In the genomic region with DNA sequence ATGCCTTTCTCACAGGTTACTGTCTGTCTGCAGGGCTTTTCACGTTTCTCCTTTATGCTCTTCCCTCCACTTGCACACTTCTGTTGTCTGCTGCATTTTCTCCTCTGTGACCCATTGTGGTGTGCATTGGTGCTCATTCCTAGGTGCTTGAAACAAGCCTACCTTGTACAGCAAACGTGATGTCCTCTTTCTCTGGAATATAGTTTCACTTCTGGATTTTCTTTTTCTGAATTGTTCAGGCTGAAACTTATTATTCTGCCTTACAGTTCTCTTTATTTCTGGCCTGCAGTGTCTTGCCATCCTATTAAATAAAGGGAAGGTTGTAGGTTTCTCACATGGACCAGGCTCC, we compare ENCODE assay signal across 16 cellular contexts.
A peak's percentile ranks its signal among the peaks of the same experiment; 100 is the strongest.
DNase-seq lines count a peak whose midpoint lies in the region; ATAC-seq, FAIRE-seq and TF ChIP-seq lines count a peak whose summit lies in the region.
"Had no signal": no experiment of that assay in that cellular context is flagged by ENCODE, and none has a peak within 500 bp of the region (broad histone marks: within the 10 kb centered on the region; RNA-seq: fewer than 3 reads in every experiment).

No MANE protein-coding gene starts in this region.

- TF ChIP-seq EP300 in GM12878 (IDR thresholded peaks at IDR 0.05; ENCODE audit: borderline replicate concordance in 1 of 2, control insufficient read depth in 1 of 2, low read depth in 2 of 2, low read length in 2 of 2), result no peak

- no peaks in the 10 kb centered on the region for H3K27me3 ChIP-seq in MM.1S (replicated peaks; ENCODE audit: insufficient read depth, low read length)
- no peaks in the 10 kb centered on the region for H3K27me3 ChIP-seq in GM12878 (replicated peaks in 1 of 2; ENCODE audit: control insufficient read depth in 2 of 2, insufficient read depth in 2 of 2, low read length in 1 of 2)
- no peaks in the 10 kb centered on the region for H3K27me3 ChIP-seq in pancreas
- H3K27me3 ChIP-seq in naive thymus-derived CD4-positive, alpha-beta T cell (ENCODE audit: control insufficient read depth in 2 of 2, insufficient read depth in 2 of 2, low read length in 2 of 2), result no peaks in the 10 kb centered on the region
- H3K27me3 ChIP-seq: MG63 had no signal

- H4K20me1 ChIP-seq in MM.1S (ENCODE audit: insufficient read depth, low read length) (no peaks in the 10 kb centered on the region), GM12878 (ENCODE audit: control insufficient read depth, insufficient read depth) (no peaks in the 10 kb centered on the region)

- BruUV-seq in GM12878 (replicated peaks; lab: Mats Ljungman, UMichigan), result no TSS peak

- no peaks in the 10 kb centered on the region for H3K9me3 ChIP-seq in MM.1S (replicated peaks; ENCODE audit: insufficient read depth, low read length)
- no peaks in the 10 kb centered on the region; the same call in 2 of the 3 replicates for H3K9me3 ChIP-seq in GM12878 (replicated peaks; ENCODE audit: control insufficient read depth, insufficient read depth, low read length)
- H3K9me3 ChIP-seq in pancreas, result no peaks in the 10 kb centered on the region
- H3K9me3 ChIP-seq in naive thymus-derived CD4-positive, alpha-beta T cell (ENCODE audit: control insufficient read depth in 2 of 3, low read length in 3 of 3), result no peaks in the 10 kb centered on the region
- H3K9me3 ChIP-seq: MG63 had no signal

- H3K27ac ChIP-seq in MM.1S (ENCODE audit: low read length), result peak overlapping the region; percentile 72
- H3K27ac ChIP-seq in GM12878 (ENCODE audit: control insufficient read depth, insufficient read depth), result peak overlapping the region; percentile 66
- H3K27ac ChIP-seq in pancreas, result peak overlapping the region in 3 of 4 donors; percentile 17 to 64 (median 61)
- H3K27ac ChIP-seq in naive thymus-derived CD4-positive, alpha-beta T cell (ENCODE audit: low read depth, low read length), result no peak overlapping the region

- no peak overlapping the region for H3K4me3 Mint-ChIP-seq in naive thymus-derived CD4-positive, alpha-beta T cell
- H3K4me3 Mint-ChIP-seq: CD4-positive, CD25-positive, alpha-beta regulatory T cell; GM23338 had no signal

- peaks cover 28% of the 10 kb centered on the region for H3F3A ChIP-seq in MM.1S (ENCODE audit: insufficient read depth, low read length)

- H3K36me3 Mint-ChIP-seq in naive thymus-derived CD4-positive, alpha-beta T cell, result peaks cover 13 to 68% (median 49%) of the 10 kb centered on the region in 5 donors

- whole genome bisulfite sequencing in GM12878 (ENCODE audit: insufficient coverage, insufficient replicate concordance, low lambda C conversion rate, missing lambda C conversion rate), result 5% methylated on average over 2 of the region's 2 CpGs
- 47 to 49% methylated on average over 2 of the region's 2 CpGs for WGBS in pancreas, 2 donors

- H3K27ac Mint-ChIP-seq in naive thymus-derived CD4-positive, alpha-beta T cell, result peak overlapping the region in 1 of 9 donors; percentile 41

- no peaks in the 10 kb centered on the region for H3K9me2 ChIP-seq in MM.1S (replicated peaks; ENCODE audit: insufficient read depth, low read length)

- no peak for TF ChIP-seq RAD21 in GM12878 (IDR thresholded peaks at IDR 0.05; ENCODE audit: insufficient read depth, low read depth, low read length)

- H3K4me3 ChIP-seq in MM.1S (ENCODE audit: low read length), result peak overlapping the region; percentile 15; the same call in 1 of the 2 replicates
- peak overlapping the region; percentile 28; the same call in 1 of the 2 replicates for H3K4me3 ChIP-seq in GM12878
- no peak overlapping the region for H3K4me3 ChIP-seq in pancreas
- H3K4me3 ChIP-seq in naive thymus-derived CD4-positive, alpha-beta T cell (ENCODE audit: low read length), result no peak overlapping the region
- H3K4me3 ChIP-seq: GM23338, MG63 had no signal

- DNase-seq in GM18507 (ENCODE audit: extremely low spot score, insufficient read length, low read depth) (no peak), MM.1S (no peak), GM12878 (ENCODE audit: low read depth, low spot score) (peak; percentile 36), pancreas (no peak), NCI-H2107 (lab: John Stamatoyannopoulos, UW) (no peak), SW 1271 (lab: John Stamatoyannopoulos, UW) (no peak)
- no peak for DNase-seq in naive thymus-derived CD4-positive, alpha-beta T cell
- DNase-seq: CD4-positive, CD25-positive, alpha-beta regulatory T cell; DMS53; KBM-7; MG63; NCI-H1105 treated with DMSO at 0.1 percent for 48 hours; NCI-H187 treated with DMSO at 0.1 percent for 48 hours; NCI-H510A; SIG-M5 had no signal

- H3K9me3 Mint-ChIP-seq in naive thymus-derived CD4-positive, alpha-beta T cell, result no peaks in the 10 kb centered on the region
- H3K9me3 Mint-ChIP-seq: GM23338 had no signal

- H3K9ac ChIP-seq in MM.1S (ENCODE audit: low read length) (peak overlapping the region; percentile 3; the same call in 1 of the 2 replicates), GM12878 (ENCODE audit: control insufficient read depth, insufficient read depth, low read length) (peak overlapping the region; percentile 26; the same call in 1 of the 2 replicates)

- SMC1A ChIA-PET in GM12878 (lab: Charles Lee; ENCODE audit: uncharacterized antibody, unreplicated experiment), result interaction anchor here (0.8 to 22.3 kb wide), 14 partner anchors 7 to 804 kb away, joined by 3 to 553 read pairs (median 9); no protein-coding TSS in a partner anchor

- intact Hi-C loops in GM12878 (cut with micrococcal nuclease; ENCODE audit: unreplicated experiment) (no loop called here), pancreas (cut with DNase I) (no loop called here)
- intact Hi-C loops in naive thymus-derived CD4-positive, alpha-beta T cell (cut with micrococcal nuclease), result no loop called here

- peak; percentile 81 for FAIRE-seq in GM18507 (lab: Jason Lieb, UNC)
- peak; percentile 49 for FAIRE-seq in GM12878 (lab: Jason Lieb, UNC)
- no peak for FAIRE-seq in pancreas (lab: Jason Lieb, UNC)

- POLR2A ChIA-PET in GM12878 (lab: Charles Lee), result interaction anchor here (1.1 to 2.0 kb wide), 5 partner anchors 12 to 151 kb away, joined by 3 to 8 read pairs (median 4); no protein-coding TSS in a partner anchor
- POLR2A ChIA-PET in naive thymus-derived CD4-positive, alpha-beta T cell (lab: Charles Lee), result no interaction called here

- CTCF ChIA-PET in GM12878 (lab: Yijun Ruan, JAX), result interaction anchor here (0.6 to 4.4 kb wide), 10 partner anchors 9 to 245 kb away, joined by 3 to 24 read pairs (median 4); no protein-coding TSS in a partner anchor
- CTCF ChIA-PET in naive thymus-derived CD4-positive, alpha-beta T cell (lab: Charles Lee), result interaction anchor here (0.6 to 1.5 kb wide), 2 partner anchors 9 to 45 kb away, joined by 3 read pairs; no protein-coding TSS in a partner anchor

- H3K36me3 ChIP-seq in MM.1S (replicated peaks; ENCODE audit: insufficient read depth, low read length), result no peaks in the 10 kb centered on the region
- peaks cover 2 to 13% of the 10 kb centered on the region in 2 experiments; a peak in 3 of 4 replicates for H3K36me3 ChIP-seq in GM12878 (ENCODE audit: control insufficient read depth in 2 of 2, insufficient read depth in 2 of 2, low read length in 1 of 2)
- H3K36me3 ChIP-seq in pancreas, result no peaks in the 10 kb centered on the region
- H3K36me3 ChIP-seq in naive thymus-derived CD4-positive, alpha-beta T cell (ENCODE audit: control insufficient read depth in 2 of 3, insufficient read depth in 3 of 3, low read length in 3 of 3), result peaks cover 0 to 23% (median 0%) of the 10 kb centered on the region in 3 experiments

- TF ChIP-seq CTCF in MM.1S (IDR thresholded peaks at IDR 0.05; ENCODE audit: low read length), result no peak
- TF ChIP-seq CTCF in GM12878 (IDR thresholded peaks at IDR 0.05 in 2 of 3, conservative IDR thresholded peaks at IDR 0.05 in 1 of 3; ENCODE audit: control insufficient read depth in 2 of 3, extremely low read depth in 1 of 3, insufficient read depth in 1 of 3, low read depth in 3 of 3, low read length in 3 of 3), result no peak
- no peak for TF ChIP-seq CTCF in pancreas (IDR thresholded peaks at IDR 0.05)

- no peaks in the 10 kb centered on the region for H3K27me3 Mint-ChIP-seq in naive thymus-derived CD4-positive, alpha-beta T cell
- H3K27me3 Mint-ChIP-seq: CD4-positive, CD25-positive, alpha-beta regulatory T cell had no signal

- H3K4me1 Mint-ChIP-seq in naive thymus-derived CD4-positive, alpha-beta T cell, result peaks cover 6 to 25% (median 11%) of the 10 kb centered on the region in 7 donors
- H3K4me1 Mint-ChIP-seq: GM23338 had no signal

- TF ChIP-seq POLR2A in GM12878 (IDR thresholded peaks at IDR 0.05; ENCODE audit: low read depth, low read length), result no peak

- H2AFZ ChIP-seq in MM.1S (ENCODE audit: low read length) (peak overlapping the region; percentile 29), GM12878 (ENCODE audit: control insufficient read depth, low read depth, low read length) (peak overlapping the region; percentile 57)
- H2AFZ ChIP-seq: GM23338 had no signal

- RAD21 ChIA-PET in GM12878 (lab: Charles Lee; ENCODE audit: unreplicated experiment), result interaction anchor here (0.9 to 3.6 kb wide), 15 partner anchors 14 to 150 kb away, joined by 3 to 19 read pairs (median 3); no protein-coding TSS in a partner anchor

- ATAC-seq in GM12878 (peak; percentile 22), pancreas (peak in 2 of 4 donors; percentile 17 to 24)
- ATAC-seq in naive thymus-derived CD4-positive, alpha-beta T cell, result no peak
- ATAC-seq: GM23338 had no signal

- in situ Hi-C loops in GM12878 (cut with MboI), result no loop called here

- H3K4me1 ChIP-seq in MM.1S (ENCODE audit: low read length) (peaks cover 48% of the 10 kb centered on the region), GM12878 (ENCODE audit: control insufficient read depth, insufficient read depth, low read length) (peaks cover 26% of the 10 kb centered on the region), pancreas (peaks cover 9 to 32% (median 15%) of the 10 kb centered on the region in 3 donors)
- peaks cover 6 to 9% of the 10 kb centered on the region in 2 donors for H3K4me1 ChIP-seq in naive thymus-derived CD4-positive, alpha-beta T cell (ENCODE audit: control insufficient read depth in 2 of 2, insufficient read depth in 2 of 2, low read length in 2 of 2)

- H3K79me2 ChIP-seq in MM.1S (ENCODE audit: low read length) (no peaks in the 10 kb centered on the region), GM12878 (ENCODE audit: control insufficient read depth, insufficient read depth, low read length) (no peaks in the 10 kb centered on the region)

- H3K4me2 ChIP-seq in MM.1S (ENCODE audit: low read depth, low read length), result peak overlapping the region; percentile 65
- H3K4me2 ChIP-seq in GM12878 (ENCODE audit: control insufficient read depth, insufficient read depth), result peak overlapping the region; percentile 56
- H3K4me2 ChIP-seq: GM23338 had no signal

TF ChIP-seq in GM12878, 131 proteins besides CTCF, POLR2A, EP300 and RAD21 (continues in another document):
- TF ChIP-seq SPI1 (IDR thresholded peaks at IDR 0.05; ENCODE audit: borderline replicate concordance, insufficient read depth, low read depth, low read length) (peak; percentile 49; the same call in 1 of the 2 replicates), IKZF2 (IDR thresholded peaks at IDR 0.05) (peak; percentile 56 to 75), KDM1A (IDR thresholded peaks at IDR 0.05; ENCODE audit: borderline replicate concordance) (no peak), SMAD5 (IDR thresholded peaks at IDR 0.05; ENCODE audit: low read depth) (no peak), BMI1 (IDR thresholded peaks at IDR 0.05; ENCODE audit: borderline replicate concordance) (no peak), GATAD2B (conservative IDR thresholded peaks at IDR 0.05; ENCODE audit: low read depth) (0 out of 2 replicates have a peak, but pooled peaks have one; percentile 28), EED (IDR thresholded peaks at IDR 0.05; ENCODE audit: low read depth) (peak; percentile 79)

Comparison
In these comparisons a context has a peak if more than half of its experiments do, and no peak if none do; other contexts are left out.
1. H3K4me3 ChIP-seq: peak in MM.1S (single experiment) and GM12878 (single experiment); none in pancreas (0 of 4) and naive thymus-derived CD4-positive, alpha-beta T cell (single experiment).